8 cellular contexts compared by ENCODE assay signal in genomic region chr3:53045107-53045783, GRCh38. TPM values are rescaled to one million over a fixed set of nuclear protein-coding genes. Genes with fewer than 3 reads are reported as not detected.
DNase-seq lines count a peak whose midpoint lies in the region; ATAC-seq, FAIRE-seq and TF ChIP-seq lines count a peak whose summit lies in the region.

No MANE protein-coding gene starts in this region.

- no peaks in the 10 kb centered on the region for H3K9me3 ChIP-seq in HAP-1
- H3K9me3 ChIP-seq in endothelial cell of umbilical vein (replicated peaks; ENCODE audit: control insufficient read depth, insufficient read depth, low read length): no peaks in the 10 kb centered on the region
- no peaks in the 10 kb centered on the region for H3K9me3 ChIP-seq in mononuclear cell (ENCODE audit: low read depth, low read length)

- POLR2A ChIA-PET in endothelial cell of umbilical vein (lab: Charles Lee): no interaction called here

- FAIRE-seq in GM12892 (lab: Jason Lieb, UNC) (no peak), endothelial cell of umbilical vein (lab: Jason Lieb, UNC) (no peak)

- dilution Hi-C loops in endothelial cell of umbilical vein (cut with MboI; ENCODE audit: extremely low pct_ligation_motif_present, low sequenced_read_pairs): no loop called here

- H3K9me1 ChIP-seq in endothelial cell of umbilical vein (replicated peaks; ENCODE audit: control insufficient read depth, extremely low read depth, insufficient read depth, low read length): no peaks in the 10 kb centered on the region

- peaks cover 36% of the 10 kb centered on the region for H3K4me1 Mint-ChIP-seq in stimulated activated effector memory CD8-positive, alpha-beta T cell treated with anti-CD3 and anti-CD28 coated beads, Interleukin-12 subunit alpha, Interleukin-12 subunit beta, amount 100 ng/mL, for 72 hours

- H3K4me2 ChIP-seq in endothelial cell of umbilical vein (ENCODE audit: insufficient read depth, low read length): peak overlapping the region; percentile 65

- peak overlapping the region; percentile 81 for H3K9ac ChIP-seq in endothelial cell of umbilical vein (replicated peaks; ENCODE audit: extremely low read depth, insufficient read depth, low read length)

- peak overlapping the region; percentile 87 for H3K4me3 Mint-ChIP-seq in stimulated activated effector memory CD8-positive, alpha-beta T cell treated with anti-CD3 and anti-CD28 coated beads, Interleukin-12 subunit alpha, Interleukin-12 subunit beta, amount 100 ng/mL, for 72 hours

- peaks cover 19% of the 10 kb centered on the region for H3K36me3 Mint-ChIP-seq in stimulated activated effector memory CD8-positive, alpha-beta T cell treated with anti-CD3 and anti-CD28 coated beads, Interleukin-12 subunit alpha, Interleukin-12 subunit beta, amount 100 ng/mL, for 72 hours

- peak; percentile 62 for ATAC-seq in stimulated activated effector memory CD8-positive, alpha-beta T cell treated with anti-CD3 and anti-CD28 coated beads, Interleukin-12 subunit alpha, Interleukin-12 subunit beta, amount 100 ng/mL, for 72 hours

- H3K27ac Mint-ChIP-seq in stimulated activated effector memory CD8-positive, alpha-beta T cell treated with anti-CD3 and anti-CD28 coated beads, Interleukin-12 subunit alpha, Interleukin-12 subunit beta, amount 100 ng/mL, for 72 hours: peak overlapping the region; percentile 94

- peak; percentile 67 for DNase-seq in GM12892 (ENCODE audit: insufficient read length)
- peak; percentile 49 to 70 for DNase-seq in HAP-1 (ENCODE audit: low spot score in 2 of 2)
- peak; percentile 4 for DNase-seq in NCI-H1105 (lab: John Stamatoyannopoulos, UW)
- peak; percentile 68 for DNase-seq in activated CD8-positive, alpha-beta memory T cell treated with anti-CD3 and anti-CD28 coated beads, Interleukin-2, amount 50 U/mL, for 4 hours
- no peak for DNase-seq in endothelial cell of umbilical vein (ENCODE audit: low read depth, low spot score)
- DNase-seq in stimulated activated effector memory CD8-positive, alpha-beta T cell treated with anti-CD3 and anti-CD28 coated beads, Interleukin-12 subunit alpha, Interleukin-12 subunit beta, amount 100 ng/mL, for 72 hours (ENCODE audit: low spot score in 2 of 2): peak in 1 of 2 donors; percentile 35
- DNase-seq in DMS153 treated with DMSO at 0.1 percent for 48 hours (lab: John Stamatoyannopoulos, UW; ENCODE audit: unreplicated experiment): no peak

- no peaks in the 10 kb centered on the region for H3K36me3 ChIP-seq in HAP-1 (replicated peaks)
- H3K36me3 ChIP-seq in endothelial cell of umbilical vein (ENCODE audit: control insufficient read depth in 2 of 2, extremely low read depth in 1 of 2, insufficient read depth in 2 of 2, low read length in 2 of 2): no peaks in the 10 kb centered on the region

- no peaks in the 10 kb centered on the region for H4K20me1 ChIP-seq in endothelial cell of umbilical vein (replicated peaks; ENCODE audit: control insufficient read depth, extremely low read depth, insufficient read depth, low read length)

- intact Hi-C loops in endothelial cell of umbilical vein (cut with micrococcal nuclease): no loop called here

- peak overlapping the region; percentile 30 for H3K27ac ChIP-seq in endothelial cell of umbilical vein (ENCODE audit: insufficient read depth, low read depth, low read length)

- H3K9me3 Mint-ChIP-seq in stimulated activated effector memory CD8-positive, alpha-beta T cell treated with anti-CD3 and anti-CD28 coated beads, Interleukin-12 subunit alpha, Interleukin-12 subunit beta, amount 100 ng/mL, for 72 hours: no peaks in the 10 kb centered on the region

- H3K4me3 ChIP-seq in HAP-1 (peak overlapping the region; percentile 56), endothelial cell of umbilical vein (replicated peaks in 1 of 3; ENCODE audit: insufficient read depth in 1 of 3, low read depth in 1 of 3, low read length in 3 of 3) (peak overlapping the region; percentile 70 to 86 (median 85)), mononuclear cell (ENCODE audit: low read length) (peak overlapping the region; percentile 78)

- in situ Hi-C loops in HAP-1 (cut with MboI; ENCODE audit: low sequenced_read_pairs): no loop called here

- TF ChIP-seq POLR2A in GM12892 (IDR thresholded peaks at IDR 0.05; ENCODE audit: low read depth, low read length): no peak
- TF ChIP-seq POLR2A in endothelial cell of umbilical vein (IDR thresholded peaks at IDR 0.05; ENCODE audit: low read depth, low read length): no peak

- no TSS peak for BruUV-seq in endothelial cell of umbilical vein (replicated peaks; lab: Mats Ljungman, UMichigan)

- H3K79me2 ChIP-seq in endothelial cell of umbilical vein (ENCODE audit: control insufficient read depth, insufficient read depth, low read length): no peaks in the 10 kb centered on the region

- peak overlapping the region; percentile 92 for H2AFZ ChIP-seq in endothelial cell of umbilical vein (ENCODE audit: low read depth, low read length)

- H3K27me3 ChIP-seq in HAP-1 (ENCODE audit: low read depth) (no peaks in the 10 kb centered on the region), endothelial cell of umbilical vein (ENCODE audit: control insufficient read depth in 2 of 2, insufficient read depth in 2 of 2, low read length in 2 of 2) (peaks cover 0 to 13% of the 10 kb centered on the region in 2 experiments), mononuclear cell (ENCODE audit: insufficient read depth, low read length) (peaks cover 13% of the 10 kb centered on the region)

- H3K4me1 ChIP-seq in HAP-1: peaks cover 19% of the 10 kb centered on the region
- H3K4me1 ChIP-seq in endothelial cell of umbilical vein (ENCODE audit: control insufficient read depth, extremely low read depth, insufficient read depth, low read length): peaks cover 7% of the 10 kb centered on the region
- H3K4me1 ChIP-seq in mononuclear cell (ENCODE audit: insufficient read depth, low read length): peaks cover 19% of the 10 kb centered on the region

- CTCF ChIA-PET in endothelial cell of umbilical vein (lab: Charles Lee): interaction anchor here (1.1 kb wide), 1 partner anchor 18 kb away, joined by 4 read pairs; no protein-coding TSS in a partner anchor

- no peak for TF ChIP-seq CTCF in endothelial cell of umbilical vein (IDR thresholded peaks at IDR 0.05; ENCODE audit: extremely low read depth in 1 of 2, insufficient read depth in 1 of 2, low read depth in 1 of 2, low read length in 2 of 2)

TF ChIP-seq in endothelial cell of umbilical vein, 7 proteins besides CTCF, POLR2A, EP300 and RAD21:
- TF ChIP-seq POLR2AphosphoS5 (IDR thresholded peaks at IDR 0.05; ENCODE audit: insufficient read depth, low read depth, low read length) (peak; percentile 12), FOS (IDR thresholded peaks at IDR 0.05; ENCODE audit: borderline replicate concordance, insufficient read depth, low read length) (no peak)

RNA-seq across cellular contexts. Expression of gene SFMBT1, which starts 0.6 kb away (rescaled TPM):
- polyA plus RNA-seq in GM12892 (2012; ENCODE audit: missing spikeins): 6.4 TPM
- 4.6 and 6.0 TPM in 2 replicates for total RNA-seq in endothelial cell of umbilical vein
- 1.8 and 2.0 TPM in 2 replicates for polyA plus RNA-seq in endothelial cell of umbilical vein
- polyA plus RNA-seq in endothelial cell of umbilical vein (2011; cell fraction: cytosol; rRNA removed): 1.7 and 2.2 TPM in 2 replicates
- polyA plus RNA-seq in endothelial cell of umbilical vein (2011; cell fraction: nucleus; rRNA removed): 4.0 and 4.9 TPM in 2 replicates
- polyA plus RNA-seq in endothelial cell of umbilical vein (2012): 1.3 and 1.8 TPM in 2 replicates
- polyA minus RNA-seq in endothelial cell of umbilical vein: 8.3 and 10.4 TPM in 2 replicates
- polyA minus RNA-seq in endothelial cell of umbilical vein (2011; cell fraction: cytosol; rRNA and poly(A)+ RNA removed): 19.8 TPM
- 6.7 and 10.8 TPM in 2 replicates for polyA minus RNA-seq in endothelial cell of umbilical vein (2011; cell fraction: nucleus; rRNA and poly(A)+ RNA removed)
- 34.1 TPM for total RNA-seq in mononuclear cell

Comparison
In these comparisons a context has a peak if more than half of its experiments do, and no peak if none do; other contexts are left out.
1. DNase-seq: peak in GM12892 (single experiment), HAP-1 (2 of 2), NCI-H1105 (single experiment) and activated CD8-positive, alpha-beta memory T cell treated with anti-CD3 and anti-CD28 coated beads, Interleukin-2, amount 50 U/mL, for 4 hours (single experiment); none in endothelial cell of umbilical vein (single experiment) and DMS153 treated with DMSO at 0.1 percent for 48 hours (single experiment).
2. Peak in every context shown above with its lines, with median percentiles within 50 percentile points of each other: H3K4me3 ChIP-seq.